ENCODE assay signal across 1 cellular context in the genomic region with DNA sequence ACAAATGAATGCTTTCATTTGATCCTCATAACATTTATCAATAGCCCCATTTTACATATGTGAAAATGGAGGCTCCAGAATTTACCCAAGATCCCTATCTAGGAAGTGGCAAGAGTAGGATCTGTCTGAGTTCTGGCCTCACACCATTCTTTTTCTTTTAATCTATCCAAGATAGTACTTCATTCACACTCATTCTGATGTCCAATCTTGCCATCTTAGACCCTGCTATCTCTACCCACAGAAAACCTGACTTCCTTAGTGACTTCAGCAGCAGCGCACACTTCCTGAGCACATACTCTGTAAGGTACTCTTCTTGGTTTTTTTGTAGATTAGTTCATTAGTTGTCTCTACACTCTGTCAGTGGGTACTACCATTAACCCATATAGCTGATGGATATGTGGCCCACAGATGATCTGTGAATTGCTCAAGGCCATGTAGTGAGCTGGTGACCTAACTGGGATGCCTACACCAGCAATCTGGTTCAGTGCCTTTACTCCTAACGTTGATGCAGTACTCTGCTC.
TF ChIP-seq lines count a peak whose summit lies in the region.

No MANE protein-coding gene starts in this region.

TF ChIP-seq in liver, 16 proteins besides CTCF, POLR2A, EP300 and RAD21 (continued from another document):
- TF ChIP-seq TAF1 (conservative IDR thresholded peaks at IDR 0.05) (no peak), NR2F2 (IDR thresholded peaks at IDR 0.05) (no peak), SP1 (IDR thresholded peaks at IDR 0.05) (no peak)
- TF ChIP-seq, protein P1, sequence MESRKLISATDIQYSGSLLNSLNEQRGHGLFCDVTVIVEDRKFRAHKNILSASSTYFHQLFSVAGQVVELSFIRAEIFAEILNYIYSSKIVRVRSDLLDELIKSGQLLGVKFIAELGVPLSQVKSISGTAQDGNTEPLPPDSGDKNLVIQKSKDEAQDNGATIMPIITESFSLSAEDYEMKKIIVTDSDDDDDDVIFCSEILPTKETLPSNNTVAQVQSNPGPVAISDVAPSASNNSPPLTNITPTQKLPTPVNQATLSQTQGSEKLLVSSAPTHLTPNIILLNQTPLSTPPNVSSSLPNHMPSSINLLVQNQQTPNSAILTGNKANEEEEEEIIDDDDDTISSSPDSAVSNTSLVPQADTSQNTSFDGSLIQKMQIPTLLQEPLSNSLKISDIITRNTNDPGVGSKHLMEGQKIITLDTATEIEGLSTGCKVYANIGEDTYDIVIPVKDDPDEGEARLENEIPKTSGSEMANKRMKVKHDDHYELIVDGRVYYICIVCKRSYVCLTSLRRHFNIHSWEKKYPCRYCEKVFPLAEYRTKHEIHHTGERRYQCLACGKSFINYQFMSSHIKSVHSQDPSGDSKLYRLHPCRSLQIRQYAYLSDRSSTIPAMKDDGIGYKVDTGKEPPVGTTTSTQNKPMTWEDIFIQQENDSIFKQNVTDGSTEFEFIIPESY (IDR thresholded peaks at IDR 0.05) = no peak
- TF ChIP-seq, protein P2, sequence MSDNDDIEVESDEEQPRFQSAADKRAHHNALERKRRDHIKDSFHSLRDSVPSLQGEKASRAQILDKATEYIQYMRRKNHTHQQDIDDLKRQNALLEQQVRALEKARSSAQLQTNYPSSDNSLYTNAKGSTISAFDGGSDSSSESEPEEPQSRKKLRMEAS (IDR thresholded peaks at IDR 0.05) = no peak
